ENCODE assay signal across 1 cellular context in the genomic region with DNA sequence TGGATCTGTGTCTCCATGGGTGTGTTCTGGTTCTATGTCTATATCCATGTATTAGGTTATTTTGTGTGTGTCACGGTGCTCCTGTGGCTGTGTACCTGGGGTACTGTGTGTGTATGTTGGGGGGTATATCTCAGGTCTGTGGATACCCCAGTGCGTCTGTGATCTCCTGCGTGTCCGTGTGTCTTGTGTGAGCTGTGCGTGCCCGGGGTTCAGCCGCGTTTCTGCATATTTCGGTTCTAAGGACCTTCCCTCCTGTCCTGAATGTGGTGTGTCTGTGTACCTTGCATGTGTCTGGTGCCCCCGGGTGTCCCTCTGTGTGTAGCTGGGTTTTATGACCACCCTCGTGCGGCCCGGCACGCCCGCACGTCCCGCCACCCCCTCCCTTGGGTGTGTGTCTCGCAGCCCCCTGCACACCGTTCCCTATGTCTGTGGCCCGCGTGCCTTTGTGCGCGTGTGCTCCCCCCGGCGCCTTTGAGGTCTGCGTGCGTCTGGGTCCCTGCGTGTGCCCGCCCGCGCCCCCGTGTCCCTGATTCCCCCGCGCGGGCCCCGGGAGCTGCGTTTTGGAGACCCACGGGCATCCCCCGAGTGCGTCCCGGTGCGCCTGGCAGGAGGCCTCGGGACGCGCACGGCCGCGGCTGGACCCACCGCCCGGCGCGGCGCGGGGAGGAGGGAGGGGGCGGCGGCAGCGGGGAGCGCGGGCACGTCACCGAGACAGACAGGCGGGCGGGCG.
TF ChIP-seq lines count a peak whose summit lies in the region.

No MANE protein-coding gene starts in this region.

TF ChIP-seq in neural cell, 6 proteins besides CTCF, POLR2A, EP300 and RAD21 (continued from another document):
- no peak for TF ChIP-seq MXI1 (conservative IDR thresholded peaks at IDR 0.05; ENCODE audit: poor library complexity, severe bottlenecking)
